ENCODE assay signal across 14 cellular contexts in genomic region chr11:86251285-86251830, GRCh38. TPM values are rescaled to one million over a fixed set of nuclear protein-coding genes. Genes with fewer than 3 reads are reported as not detected.
DNase-seq lines count a peak whose midpoint lies in the region; ATAC-seq lines count a peak whose summit lies in the region.
"Had no signal": no experiment of that assay in that cellular context is flagged by ENCODE, and none has a peak within 500 bp of the region (broad histone marks: within the 10 kb centered on the region; RNA-seq: fewer than 3 reads in every experiment).

No MANE protein-coding gene starts in this region.

- peaks cover 3 to 5% of the 10 kb centered on the region in 2 donors for H3K4me1 ChIP-seq in aorta (ENCODE audit: control insufficient read depth in 1 of 2, insufficient read depth in 2 of 2, low read length in 2 of 2)

- H3K4me3 Mint-ChIP-seq in activated T-cell treated with anti-CD3 and anti-CD28 coated beads, Interleukin-2, amount 50 U/mL, for 4 hours, result peak overlapping the region; percentile 64
- H3K4me3 Mint-ChIP-seq in activated T-helper 2 cell treated with anti-CD3 and anti-CD28 coated beads, Interferon-gamma antibody, Interleukin-2, Interleukin-4, amounts not matched to agents 10 μg/mL and 5 μg/mL and 100 μg/mL, durations not matched to agents 14 hours and 24 hours and 36 hours (ENCODE audit: low read depth), result peak overlapping the region; percentile 37

- H3K9me3 Mint-ChIP-seq in activated T-cell treated with anti-CD3 and anti-CD28 coated beads, Interleukin-2, amount 50 U/mL, for 4 hours, result no peaks in the 10 kb centered on the region
- no peaks in the 10 kb centered on the region for H3K9me3 Mint-ChIP-seq in activated T-helper 2 cell treated with anti-CD3 and anti-CD28 coated beads, Interferon-gamma antibody, Interleukin-2, Interleukin-4, amounts not matched to agents 10 μg/mL and 5 μg/mL and 100 μg/mL, durations not matched to agents 14 hours and 24 hours and 36 hours

- no peaks in the 10 kb centered on the region for H3K36me3 ChIP-seq in aorta (ENCODE audit: control insufficient read depth in 1 of 2, insufficient read depth in 2 of 2, low read length in 1 of 2)

- H3K36me3 Mint-ChIP-seq in activated T-cell treated with anti-CD3 and anti-CD28 coated beads, Interleukin-2, amount 50 U/mL, for 4 hours (ENCODE audit: insufficient read depth), result peaks cover 39% of the 10 kb centered on the region
- peaks cover 74% of the 10 kb centered on the region for H3K36me3 Mint-ChIP-seq in activated T-helper 2 cell treated with anti-CD3 and anti-CD28 coated beads, Interferon-gamma antibody, Interleukin-2, Interleukin-4, amounts not matched to agents 10 μg/mL and 5 μg/mL and 100 μg/mL, durations not matched to agents 14 hours and 24 hours and 36 hours (ENCODE audit: low read depth)

- H3K4me1 Mint-ChIP-seq in activated T-cell treated with anti-CD3 and anti-CD28 coated beads, Interleukin-2, amount 50 U/mL, for 4 hours (ENCODE audit: low read depth), result peaks cover 64% of the 10 kb centered on the region
- peaks cover 49% of the 10 kb centered on the region for H3K4me1 Mint-ChIP-seq in activated T-helper 2 cell treated with anti-CD3 and anti-CD28 coated beads, Interferon-gamma antibody, Interleukin-2, Interleukin-4, amounts not matched to agents 10 μg/mL and 5 μg/mL and 100 μg/mL, durations not matched to agents 14 hours and 24 hours and 36 hours (ENCODE audit: low read depth)

- H3K4me3 ChIP-seq in aorta (ENCODE audit: low read length in 2 of 2), result no peak overlapping the region
- H3K4me3 ChIP-seq: psoas muscle, testis had no signal

- no peaks in the 10 kb centered on the region for H3K27me3 ChIP-seq in aorta (ENCODE audit: control insufficient read depth in 1 of 2, insufficient read depth in 2 of 2, low read length in 1 of 2)
- H3K27me3 ChIP-seq: testis had no signal

- 76 to 82% methylated on average over 3 of the region's 3 CpGs for whole genome bisulfite sequencing in aorta, 2 donors

- no peak for DNase-seq in activated T-cell treated with anti-CD3 and anti-CD28 coated beads, Interleukin-2, amount 50 U/mL, for 4 hours
- no peak for DNase-seq in activated T-cell treated with anti-CD3 and anti-CD28 coated beads, Interleukin-2, amount 50 U/mL, for 1 hour
- DNase-seq in activated T-helper 2 cell treated with anti-CD3 and anti-CD28 coated beads, Interferon-gamma antibody, Interleukin-2, Interleukin-4, amounts not matched to agents 10 μg/mL and 5 μg/mL and 100 μg/mL, durations not matched to agents 14 hours and 24 hours and 36 hours (ENCODE audit: low spot score), result no peak
- DNase-seq in stimulated activated naive CD8-positive, alpha-beta T cell treated with anti-CD3 and anti-CD28 coated beads, Interleukin-15, Interleukin-2, amounts not matched to agents 100 U/mL and 50 U/mL, for 24 hours, result no peak
- no peak for DNase-seq in kidney tubule cell (ENCODE audit: low spot score)
- no peak for DNase-seq in AG08396 (ENCODE audit: low spot score)
- DNase-seq in aorta, result no peak
- DNase-seq: hippocampal formation; Kasumi-1; NCI-H2171; psoas muscle; stimulated activated CD4-positive, alpha-beta T cell treated with anti-CD3 and anti-CD28 coated beads, Interleukin-2, amount 100 ng/mL, for 48 hours; testis had no signal

- peak; percentile 42 to 53 for ATAC-seq in activated T-cell treated with anti-CD3 and anti-CD28 coated beads, Interleukin-2, amount 50 U/mL, for 4 hours
- ATAC-seq in HG03342 (IDR thresholded peaks at IDR 0.05; ENCODE audit: unreplicated experiment) (peak; percentile 28), aorta (ENCODE audit: low FRiP score) (no peak)
- ATAC-seq in stimulated activated naive CD8-positive, alpha-beta T cell treated with anti-CD3 and anti-CD28 coated beads, Interleukin-15, Interleukin-2, amounts not matched to agents 100 U/mL and 50 U/mL, for 24 hours, result peak; percentile 51
- ATAC-seq: psoas muscle had no signal

- intact Hi-C loops in activated T-helper 2 cell treated with anti-CD3 and anti-CD28 coated beads, Interferon-gamma antibody, Interleukin-2, Interleukin-4, amounts not matched to agents 10 μg/mL and 5 μg/mL and 100 μg/mL, durations not matched to agents 14 hours and 24 hours and 36 hours (cut with micrococcal nuclease), result no loop called here
- intact Hi-C loops in aorta (cut with DNase I), result no loop called here

- no peaks in the 10 kb centered on the region for H3K9me3 ChIP-seq in aorta (ENCODE audit: control insufficient read depth, low read length)
- H3K9me3 ChIP-seq: psoas muscle, testis had no signal

- no peak overlapping the region for H3K27ac ChIP-seq in aorta (ENCODE audit: low read depth in 1 of 2, low read length in 2 of 2)
- H3K27ac ChIP-seq: psoas muscle, testis had no signal

- peak overlapping the region; percentile 22 for H3K27ac Mint-ChIP-seq in activated T-helper 2 cell treated with anti-CD3 and anti-CD28 coated beads, Interferon-gamma antibody, Interleukin-2, Interleukin-4, amounts not matched to agents 10 μg/mL and 5 μg/mL and 100 μg/mL, durations not matched to agents 14 hours and 24 hours and 36 hours

- H3K27me3 Mint-ChIP-seq in activated T-cell treated with anti-CD3 and anti-CD28 coated beads, Interleukin-2, amount 50 U/mL, for 4 hours (ENCODE audit: low read depth), result no peaks in the 10 kb centered on the region
- H3K27me3 Mint-ChIP-seq in activated T-helper 2 cell treated with anti-CD3 and anti-CD28 coated beads, Interferon-gamma antibody, Interleukin-2, Interleukin-4, amounts not matched to agents 10 μg/mL and 5 μg/mL and 100 μg/mL, durations not matched to agents 14 hours and 24 hours and 36 hours (ENCODE audit: low read depth), result no peaks in the 10 kb centered on the region

RNA-seq across cellular contexts. Expression of gene EED, which starts 6.8 kb away (rescaled TPM):
- 100 to 1,000 TPM; 171 to 197 (median 175) TPM for total RNA-seq in activated T-cell treated with anti-CD3 and anti-CD28 coated beads, Interleukin-2, amount 50 U/mL, for 4 hours
- total RNA-seq in activated T-helper 2 cell treated with anti-CD3 and anti-CD28 coated beads, Interferon-gamma antibody, Interleukin-2, Interleukin-4, amounts not matched to agents 10 μg/mL and 5 μg/mL and 100 μg/mL, durations not matched to agents 14 hours and 24 hours and 36 hours, result 174 and 182 TPM in 2 replicates
- total RNA-seq in aorta, result 10 to 100 TPM; 22.0 to 26.5 TPM
- polyA plus RNA-seq in aorta, result 10 to 100 TPM; 14.5 to 16.0 TPM

RNA-seq across cellular contexts. Expression of gene HIKESHI, which starts 50.7 kb away (rescaled TPM):
- 10 to 100 TPM; 38.5 to 43.4 (median 39.7) TPM for total RNA-seq in activated T-cell treated with anti-CD3 and anti-CD28 coated beads, Interleukin-2, amount 50 U/mL, for 4 hours
- total RNA-seq in activated T-helper 2 cell treated with anti-CD3 and anti-CD28 coated beads, Interferon-gamma antibody, Interleukin-2, Interleukin-4, amounts not matched to agents 10 μg/mL and 5 μg/mL and 100 μg/mL, durations not matched to agents 14 hours and 24 hours and 36 hours, result 49.1 and 56.0 TPM in 2 replicates
- total RNA-seq in aorta, result 10 to 100 TPM; 29.4 to 32.6 TPM
- polyA plus RNA-seq in aorta, result 10 to 100 TPM; 47.1 to 53.0 TPM
